Comparison of ENCODE assay signal across 8 cellular contexts in genomic region chr4:52712991-52713275, GRCh38. TPM values are rescaled to one million over a fixed set of nuclear protein-coding genes. Genes with fewer than 3 reads are reported as not detected.
A peak's percentile ranks its signal among the peaks of the same experiment; 100 is the strongest.
DNase-seq lines count a peak whose midpoint lies in the region; ATAC-seq and TF ChIP-seq lines count a peak whose summit lies in the region.

No MANE protein-coding gene starts in this region.

- POLR2A ChIA-PET in HCT116 (lab: Charles Lee) (interaction anchor here (1.3 to 2.3 kb wide), 8 partner anchors 9 to 167 kb away, joined by 4 to 34 read pairs (median 10); no protein-coding TSS in a partner anchor), activated B cell treated with CpG ODN at 0.5 μM for 24 hours (lab: Charles Lee) (interaction anchor here (0.6 to 3.7 kb wide), 17 partner anchors 9 to 1035 kb away, joined by 3 to 130 read pairs (median 7); partner anchors contain the start of genes DCUN1D4, ERVMER34-1, SGCB and USP46)

- ATAC-seq in HCT116 (no peak), activated B cell treated with CpG ODN at 0.5 μM for 24 hours (ENCODE audit: low read depth) (no peak), GM19328 (IDR thresholded peaks at IDR 0.05; ENCODE audit: unreplicated experiment) (no peak)

- H3K9me2 ChIP-seq in HCT116 (ENCODE audit: insufficient read depth): no peaks in the 10 kb centered on the region
- no peaks in the 10 kb centered on the region for H3K9me2 ChIP-seq in hepatocyte (replicated peaks; ENCODE audit: insufficient read depth)

- H3K4me1 ChIP-seq in HCT116 (ENCODE audit: control insufficient read depth in 1 of 2, insufficient read depth in 2 of 2, low read length in 2 of 2) (peaks cover 17 to 29% of the 10 kb centered on the region in 2 experiments), hepatocyte (ENCODE audit: insufficient read depth) (peaks cover 17% of the 10 kb centered on the region), smooth muscle cell (ENCODE audit: low read depth) (peaks cover 17% of the 10 kb centered on the region)

- RAD21 ChIA-PET in HCT116 (lab: Charles Lee; ENCODE audit: low non-redundant PET in 1 of 2, low total read pairs in 2 of 2, uncharacterized antibody in 2 of 2, unreplicated experiment in 2 of 2): interaction anchor here in 1 of 2 experiments (0.6 kb wide), 1 partner anchor 13 kb away, joined by 6 read pairs; no protein-coding TSS in a partner anchor

- peaks cover 22 to 31% of the 10 kb centered on the region in 2 experiments for H3K36me3 ChIP-seq in HCT116 (ENCODE audit: control insufficient read depth in 1 of 2, insufficient read depth in 2 of 2, low read length in 2 of 2)
- no peaks in the 10 kb centered on the region for H3K36me3 ChIP-seq in hepatocyte (replicated peaks; ENCODE audit: insufficient read depth, low read depth)
- H3K36me3 ChIP-seq in smooth muscle cell (ENCODE audit: low read depth): no peaks in the 10 kb centered on the region

- no peak overlapping the region for H2AFZ ChIP-seq in HCT116 (ENCODE audit: low read depth, low read length, poor library complexity, severe bottlenecking)
- peak overlapping the region; percentile 34 for H2AFZ ChIP-seq in hepatocyte
- H2AFZ ChIP-seq in smooth muscle cell (ENCODE audit: low read depth): peak overlapping the region; percentile 52

- WGBS in hepatocyte (ENCODE audit: low lambda C conversion rate, missing lambda C conversion rate): 0% methylated on average over 10 of the region's 10 CpGs
- WGBS in smooth muscle cell (ENCODE audit: low lambda C conversion rate): 1% methylated on average over 10 of the region's 10 CpGs

- DNase-seq in HCT116 (ENCODE audit: low read depth, low spot score) (no peak), activated B cell treated with CpG ODN at 0.5 μM for 24 hours (no peak), hepatocyte (ENCODE audit: low spot score) (no peak), smooth muscle cell (lab: John Stamatoyannopoulos, UW; ENCODE audit: unreplicated experiment) (no peak), H4 (ENCODE audit: low spot score) (no peak), T1000 (lab: John Stamatoyannopoulos, UW) (no peak), ACHN (no peak)

- no peaks in the 10 kb centered on the region for H3K27me3 Mint-ChIP-seq in activated B cell treated with CpG ODN at 0.5 μM for 24 hours

- CTCF ChIA-PET in HCT116 (lab: Charles Lee): no interaction called here
- CTCF ChIA-PET in activated B cell treated with CpG ODN at 0.5 μM for 24 hours (lab: Charles Lee): interaction anchor here (2.3 kb wide), 1 partner anchor 9 kb away, joined by 7 read pairs; no protein-coding TSS in a partner anchor

- no peaks in the 10 kb centered on the region for H3K9me3 Mint-ChIP-seq in activated B cell treated with CpG ODN at 0.5 μM for 24 hours

- in situ Hi-C loops in ACHN (cut with HindIII; ENCODE audit: low pct_ligation_motif_present, low pct_unique_long_range_greater_than_20kb, low sequenced_read_pairs): no loop called here

- H3K9ac ChIP-seq in HCT116 (ENCODE audit: low read length): peak overlapping the region; percentile 95
- peak overlapping the region; percentile 89 for H3K9ac ChIP-seq in smooth muscle cell (ENCODE audit: low read depth)

- peaks cover 3% of the 10 kb centered on the region for H3F3A ChIP-seq in smooth muscle cell (ENCODE audit: low read depth)

- H3K9me3 ChIP-seq in HCT116 (ENCODE audit: control insufficient read depth in 1 of 2, insufficient read depth in 1 of 2, low read depth in 1 of 2, low read length in 2 of 2): no peaks in the 10 kb centered on the region
- H3K9me3 ChIP-seq in hepatocyte (ENCODE audit: low read depth): no peaks in the 10 kb centered on the region
- H3K9me3 ChIP-seq in smooth muscle cell (replicated peaks; ENCODE audit: low read depth): no peaks in the 10 kb centered on the region

- H3K4me3 Mint-ChIP-seq in activated B cell treated with CpG ODN at 0.5 μM for 24 hours: peak overlapping the region; percentile 92

- peaks cover 50% of the 10 kb centered on the region for H3K36me3 Mint-ChIP-seq in activated B cell treated with CpG ODN at 0.5 μM for 24 hours (ENCODE audit: low read depth)

- BruUV-seq in HCT116 (replicated peaks; lab: Mats Ljungman, UMichigan): no TSS peak

- peak overlapping the region; percentile 95 for H3K27ac ChIP-seq in HCT116 (ENCODE audit: low read depth, low read length)
- H3K27ac ChIP-seq in hepatocyte: peak overlapping the region; percentile 92
- H3K27ac ChIP-seq in smooth muscle cell (ENCODE audit: low read depth): peak overlapping the region; percentile 86

- H3K4me3 ChIP-seq in HCT116 (replicated peaks in 1 of 2; ENCODE audit: low read depth in 1 of 2, low read length in 2 of 2): peak overlapping the region; percentile 57 to 73
- peak overlapping the region; percentile 57 for H3K4me3 ChIP-seq in hepatocyte
- peak overlapping the region; percentile 76 for H3K4me3 ChIP-seq in smooth muscle cell

- TF ChIP-seq CTCF in HCT116 (IDR thresholded peaks at IDR 0.05 in 2 of 3, conservative IDR thresholded peaks at IDR 0.05 in 1 of 3; ENCODE audit: borderline replicate concordance in 1 of 3, insufficient read depth in 1 of 3, low read depth in 2 of 3, low read length in 2 of 3) (no peak), activated B cell treated with CpG ODN at 0.5 μM for 24 hours (IDR thresholded peaks at IDR 0.05) (no peak), hepatocyte (IDR thresholded peaks at IDR 0.05; ENCODE audit: poor library complexity) (no peak), smooth muscle cell (IDR thresholded peaks at IDR 0.05; ENCODE audit: borderline replicate concordance, insufficient read depth, poor library complexity, severe bottlenecking) (no peak)

- H3K4me2 ChIP-seq in HCT116 (ENCODE audit: low read length) (peak overlapping the region; percentile 76), hepatocyte (peak overlapping the region; percentile 93), smooth muscle cell (peak overlapping the region; percentile 96)

- peaks cover 28% of the 10 kb centered on the region for H3K79me2 ChIP-seq in HCT116 (ENCODE audit: insufficient read depth, low read length)
- H3K79me2 ChIP-seq in hepatocyte: peaks cover 23% of the 10 kb centered on the region
- peaks cover 16% of the 10 kb centered on the region for H3K79me2 ChIP-seq in smooth muscle cell (ENCODE audit: low read depth)

- H3K27ac Mint-ChIP-seq in activated B cell treated with CpG ODN at 0.5 μM for 24 hours: peak overlapping the region; percentile 95

- no peak for TF ChIP-seq RAD21 in HCT116 (IDR thresholded peaks at IDR 0.05; ENCODE audit: low read depth)

- intact Hi-C loops in HCT116 (cut with micrococcal nuclease): loop anchor here (2.0 to 5.0 kb wide), 3 partner anchors 52 to 168 kb away; no protein-coding TSS in a partner anchor
- intact Hi-C loops in activated B cell treated with CpG ODN at 0.5 μM for 24 hours (cut with micrococcal nuclease): loop anchor here (1.0 to 2.0 kb wide), 8 partner anchors 9 to 1352 kb away; partner anchors contain the start of genes CHIC2, DCUN1D4, RASL11B and SPATA18

- peaks cover 64% of the 10 kb centered on the region for H3K4me1 Mint-ChIP-seq in activated B cell treated with CpG ODN at 0.5 μM for 24 hours

- H4K20me1 ChIP-seq in HCT116 (ENCODE audit: insufficient read depth) (no peaks in the 10 kb centered on the region), hepatocyte (ENCODE audit: insufficient read depth, poor library complexity, severe bottlenecking) (peaks cover 9% of the 10 kb centered on the region), smooth muscle cell (ENCODE audit: low read depth) (peaks cover 25% of the 10 kb centered on the region)

- H3K27me3 ChIP-seq in HCT116 (ENCODE audit: insufficient read depth, low read length): no peaks in the 10 kb centered on the region
- no peaks in the 10 kb centered on the region for H3K27me3 ChIP-seq in hepatocyte
- H3K27me3 ChIP-seq in smooth muscle cell (ENCODE audit: low read depth): no peaks in the 10 kb centered on the region

- TF ChIP-seq POLR2A in HCT116 (IDR thresholded peaks at IDR 0.05; ENCODE audit: borderline replicate concordance, extremely low read depth, insufficient read depth, insufficient read length): no peak

TF ChIP-seq in HCT116, 20 proteins besides CTCF, POLR2A, EP300 and RAD21:
- TF ChIP-seq JUND (IDR thresholded peaks at IDR 0.05) (peak; percentile 66; the same call in 1 of the 2 replicates), EZH2phosphoT487 (IDR thresholded peaks at IDR 0.05; ENCODE audit: borderline replicate concordance) (no peak), FOSL1 (IDR thresholded peaks at IDR 0.05; ENCODE audit: low read depth) (peak; percentile 48; the same call in 1 of the 2 replicates), ELF1 (IDR thresholded peaks at IDR 0.05; ENCODE audit: borderline replicate concordance, low read depth) (peak; percentile 26; the same call in 1 of the 2 replicates), CEBPB (IDR thresholded peaks at IDR 0.05; ENCODE audit: low read depth) (0 out of 2 replicates have a peak, but pooled peaks have one; percentile 6), EZH2 (IDR thresholded peaks at IDR 0.05) (no peak)
- TF ChIP-seq, protein P1, sequence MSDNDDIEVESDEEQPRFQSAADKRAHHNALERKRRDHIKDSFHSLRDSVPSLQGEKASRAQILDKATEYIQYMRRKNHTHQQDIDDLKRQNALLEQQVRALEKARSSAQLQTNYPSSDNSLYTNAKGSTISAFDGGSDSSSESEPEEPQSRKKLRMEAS (IDR thresholded peaks at IDR 0.05): peak; percentile 89
TF ChIP-seq in HCT116: peak in this region for 5.

RNA-seq across cellular contexts. Expression of gene ERVMER34-1, which starts 38.3 kb away (rescaled TPM):
- 17.5 TPM for total RNA-seq in HCT116 (2021; ENCODE audit: unreplicated experiment)
- polyA plus RNA-seq in HCT116 (2012): 6.0 and 9.0 TPM in 2 replicates
- not detected in 2 replicates for total RNA-seq in activated B cell treated with CpG ODN at 0.5 μM for 24 hours
- 4.6 and 8.0 TPM in 2 replicates for total RNA-seq in hepatocyte
- polyA plus RNA-seq in hepatocyte: 1.3 and 3.3 TPM in 2 replicates
- 3.4 and 4.1 TPM in 2 replicates for total RNA-seq in smooth muscle cell
- 0.71 and 1.5 TPM in 2 replicates for polyA plus RNA-seq in smooth muscle cell
- total RNA-seq in H4 (2014; rRNA removed; shearing (Covaris generic)): not detected in 2 replicates

RNA-seq across cellular contexts. Expression of gene USP46, which starts 53.8 kb away (rescaled TPM):
- total RNA-seq in HCT116 (2021; ENCODE audit: unreplicated experiment): 36.6 TPM
- 10.7 and 12.6 TPM in 2 replicates for polyA plus RNA-seq in HCT116 (2012)
- total RNA-seq in activated B cell treated with CpG ODN at 0.5 μM for 24 hours: 12.6 and 13.3 TPM in 2 replicates
- total RNA-seq in hepatocyte: 34.0 and 36.3 TPM in 2 replicates
- 17.8 and 20.7 TPM in 2 replicates for polyA plus RNA-seq in hepatocyte
- total RNA-seq in smooth muscle cell: 30.4 and 31.8 TPM in 2 replicates
- polyA plus RNA-seq in smooth muscle cell: 17.2 and 21.7 TPM in 2 replicates
- total RNA-seq in H4 (2014; rRNA removed; shearing (Covaris generic)): 7.7 and 12.2 TPM in 2 replicates
